ENCODE assay signal across 2 cellular contexts in the genomic region with DNA sequence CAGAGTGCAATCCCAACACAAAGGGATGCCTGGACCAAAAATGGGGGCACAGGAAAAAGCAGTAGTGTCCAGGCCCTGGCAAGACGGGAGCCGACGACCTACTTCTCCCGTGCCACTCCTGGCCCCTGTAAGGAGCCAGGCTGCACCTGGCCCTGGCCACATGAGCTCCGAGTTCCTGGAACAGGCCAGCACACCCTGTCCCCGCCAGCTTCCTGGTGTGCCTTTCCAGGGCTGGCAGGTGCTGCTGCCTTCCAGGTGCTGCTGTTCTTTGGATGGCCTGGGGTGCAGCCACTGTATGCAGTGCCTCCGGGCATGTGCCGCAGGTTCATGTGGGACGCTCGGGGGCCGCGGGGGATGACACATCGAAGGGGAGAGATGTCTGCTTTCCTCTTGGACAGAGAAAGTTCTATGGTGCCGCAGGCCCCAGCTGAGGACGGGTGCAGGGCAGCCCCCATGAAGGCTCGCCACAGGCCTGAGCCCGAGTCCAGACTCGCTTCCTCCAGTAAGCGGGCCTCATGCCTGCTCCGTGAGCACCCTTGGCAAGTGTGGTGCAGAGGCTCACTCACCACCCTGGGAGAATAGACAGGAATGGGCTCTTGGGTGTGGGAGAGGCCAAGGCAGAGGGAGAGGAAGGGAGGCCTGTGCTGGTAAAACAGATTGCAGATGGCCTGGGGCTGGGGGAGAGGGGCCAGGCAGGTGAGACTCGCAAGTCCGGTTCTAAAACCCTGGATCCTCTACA.
A peak's percentile ranks its signal among the peaks of the same experiment; 100 is the strongest.
TF ChIP-seq lines count a peak whose summit lies in the region.

No MANE protein-coding gene starts in this region.

TF ChIP-seq in HEK293, 187 proteins besides CTCF, POLR2A, EP300 and RAD21:
- TF ChIP-seq ZNF112 (tag by site-specific recombination; IDR thresholded peaks at IDR 0.05) (no peak), ZNF223 (tag by site-specific recombination; IDR thresholded peaks at IDR 0.05) (0 out of 2 replicates have a peak, but pooled peaks have one; percentile 28)
TF ChIP-seq in HEK293: peak in this region for 1.

TF ChIP-seq in HepG2, 621 proteins besides CTCF, POLR2A, EP300 and RAD21:
- TF ChIP-seq TBP (CRISPR knock-in tag; IDR thresholded peaks at IDR 0.05) (no peak), NR1H2 (CRISPR knock-in tag; IDR thresholded peaks at IDR 0.05; ENCODE audit: borderline replicate concordance, low read depth) (no peak), ZSCAN30 (CRISPR knock-in tag; IDR thresholded peaks at IDR 0.05) (no peak), ZNF773 (CRISPR knock-in tag; IDR thresholded peaks at IDR 0.05; ENCODE audit: borderline replicate concordance) (no peak), ZBTB49 (CRISPR knock-in tag; IDR thresholded peaks at IDR 0.05; ENCODE audit: borderline replicate concordance) (no peak), ARID3A (IDR thresholded peaks at IDR 0.05; ENCODE audit: low read depth, low read length) (no peak), CEBPZ (IDR thresholded peaks at IDR 0.05; ENCODE audit: low read length) (no peak), RELA (CRISPR knock-in tag; IDR thresholded peaks at IDR 0.05) (no peak), NFE2 (CRISPR knock-in tag; IDR thresholded peaks at IDR 0.05) (no peak), ARID5B (CRISPR knock-in tag; IDR thresholded peaks at IDR 0.05) (no peak), EEA1 (CRISPR knock-in tag; IDR thresholded peaks at IDR 0.05; ENCODE audit: borderline replicate concordance) (no peak), MTA1 (CRISPR knock-in tag; IDR thresholded peaks at IDR 0.05; ENCODE audit: borderline replicate concordance) (peak; percentile 16; the same call in 1 of the 2 replicates), ZFP41 (CRISPR knock-in tag; IDR thresholded peaks at IDR 0.05; ENCODE audit: borderline replicate concordance) (no peak), ZNF441 (CRISPR knock-in tag; IDR thresholded peaks at IDR 0.05; ENCODE audit: borderline replicate concordance) (no peak), ZNF446 (CRISPR knock-in tag; IDR thresholded peaks at IDR 0.05) (no peak)
- TF ChIP-seq, protein P1, sequence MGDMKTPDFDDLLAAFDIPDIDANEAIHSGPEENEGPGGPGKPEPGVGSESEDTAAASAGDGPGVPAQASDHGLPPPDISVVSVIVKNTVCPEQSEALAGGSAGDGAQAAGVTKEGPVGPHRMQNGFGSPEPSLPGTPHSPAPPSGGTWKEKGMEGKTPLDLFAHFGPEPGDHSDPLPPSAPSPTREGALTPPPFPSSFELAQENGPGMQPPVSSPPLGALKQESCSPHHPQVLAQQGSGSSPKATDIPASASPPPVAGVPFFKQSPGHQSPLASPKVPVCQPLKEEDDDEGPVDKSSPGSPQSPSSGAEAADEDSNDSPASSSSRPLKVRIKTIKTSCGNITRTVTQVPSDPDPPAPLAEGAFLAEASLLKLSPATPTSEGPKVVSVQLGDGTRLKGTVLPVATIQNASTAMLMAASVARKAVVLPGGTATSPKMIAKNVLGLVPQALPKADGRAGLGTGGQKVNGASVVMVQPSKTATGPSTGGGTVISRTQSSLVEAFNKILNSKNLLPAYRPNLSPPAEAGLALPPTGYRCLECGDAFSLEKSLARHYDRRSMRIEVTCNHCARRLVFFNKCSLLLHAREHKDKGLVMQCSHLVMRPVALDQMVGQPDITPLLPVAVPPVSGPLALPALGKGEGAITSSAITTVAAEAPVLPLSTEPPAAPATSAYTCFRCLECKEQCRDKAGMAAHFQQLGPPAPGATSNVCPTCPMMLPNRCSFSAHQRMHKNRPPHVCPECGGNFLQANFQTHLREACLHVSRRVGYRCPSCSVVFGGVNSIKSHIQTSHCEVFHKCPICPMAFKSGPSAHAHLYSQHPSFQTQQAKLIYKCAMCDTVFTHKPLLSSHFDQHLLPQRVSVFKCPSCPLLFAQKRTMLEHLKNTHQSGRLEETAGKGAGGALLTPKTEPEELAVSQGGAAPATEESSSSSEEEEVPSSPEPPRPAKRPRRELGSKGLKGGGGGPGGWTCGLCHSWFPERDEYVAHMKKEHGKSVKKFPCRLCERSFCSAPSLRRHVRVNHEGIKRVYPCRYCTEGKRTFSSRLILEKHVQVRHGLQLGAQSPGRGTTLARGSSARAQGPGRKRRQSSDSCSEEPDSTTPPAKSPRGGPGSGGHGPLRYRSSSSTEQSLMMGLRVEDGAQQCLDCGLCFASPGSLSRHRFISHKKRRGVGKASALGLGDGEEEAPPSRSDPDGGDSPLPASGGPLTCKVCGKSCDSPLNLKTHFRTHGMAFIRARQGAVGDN (CRISPR knock-in tag; IDR thresholded peaks at IDR 0.05), result 0 out of 2 replicates have a peak, but pooled peaks have one; percentile 16
